2 cellular contexts compared by ENCODE assay signal in genomic region chr13:76762731-76763130, GRCh38.
TF ChIP-seq lines count a peak whose summit lies in the region.

No MANE protein-coding gene starts in this region.

TF ChIP-seq in WTC11, 78 proteins besides CTCF, POLR2A, EP300 and RAD21:
- TF ChIP-seq, protein P1, sequence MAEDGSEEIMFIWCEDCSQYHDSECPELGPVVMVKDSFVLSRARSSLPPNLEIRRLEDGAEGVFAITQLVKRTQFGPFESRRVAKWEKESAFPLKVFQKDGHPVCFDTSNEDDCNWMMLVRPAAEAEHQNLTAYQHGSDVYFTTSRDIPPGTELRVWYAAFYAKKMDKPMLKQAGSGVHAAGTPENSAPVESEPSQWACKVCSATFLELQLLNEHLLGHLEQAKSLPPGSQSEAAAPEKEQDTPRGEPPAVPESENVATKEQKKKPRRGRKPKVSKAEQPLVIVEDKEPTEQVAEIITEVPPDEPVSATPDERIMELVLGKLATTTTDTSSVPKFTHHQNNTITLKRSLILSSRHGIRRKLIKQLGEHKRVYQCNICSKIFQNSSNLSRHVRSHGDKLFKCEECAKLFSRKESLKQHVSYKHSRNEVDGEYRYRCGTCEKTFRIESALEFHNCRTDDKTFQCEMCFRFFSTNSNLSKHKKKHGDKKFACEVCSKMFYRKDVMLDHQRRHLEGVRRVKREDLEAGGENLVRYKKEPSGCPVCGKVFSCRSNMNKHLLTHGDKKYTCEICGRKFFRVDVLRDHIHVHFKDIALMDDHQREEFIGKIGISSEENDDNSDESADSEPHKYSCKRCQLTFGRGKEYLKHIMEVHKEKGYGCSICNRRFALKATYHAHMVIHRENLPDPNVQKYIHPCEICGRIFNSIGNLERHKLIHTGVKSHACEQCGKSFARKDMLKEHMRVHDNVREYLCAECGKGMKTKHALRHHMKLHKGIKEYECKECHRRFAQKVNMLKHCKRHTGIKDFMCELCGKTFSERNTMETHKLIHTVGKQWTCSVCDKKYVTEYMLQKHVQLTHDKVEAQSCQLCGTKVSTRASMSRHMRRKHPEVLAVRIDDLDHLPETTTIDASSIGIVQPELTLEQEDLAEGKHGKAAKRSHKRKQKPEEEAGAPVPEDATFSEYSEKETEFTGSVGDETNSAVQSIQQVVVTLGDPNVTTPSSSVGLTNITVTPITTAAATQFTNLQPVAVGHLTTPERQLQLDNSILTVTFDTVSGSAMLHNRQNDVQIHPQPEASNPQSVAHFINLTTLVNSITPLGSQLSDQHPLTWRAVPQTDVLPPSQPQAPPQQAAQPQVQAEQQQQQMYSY (CRISPR knock-in tag; IDR thresholded peaks at IDR 0.05), result no peak
- no peak for TF ChIP-seq ESRRA (CRISPR knock-in tag; IDR thresholded peaks at IDR 0.05; ENCODE audit: borderline replicate concordance)
- no peak for TF ChIP-seq NR2C2 (CRISPR knock-in tag; IDR thresholded peaks at IDR 0.05)
- TF ChIP-seq ZNF121 (CRISPR knock-in tag; IDR thresholded peaks at IDR 0.05), result no peak
- no peak for TF ChIP-seq E2F1 (CRISPR knock-in tag; IDR thresholded peaks at IDR 0.05)
- no peak for TF ChIP-seq SOX15 (CRISPR knock-in tag; IDR thresholded peaks at IDR 0.05)
- TF ChIP-seq RORB (CRISPR knock-in tag; IDR thresholded peaks at IDR 0.05), result no peak
- no peak for TF ChIP-seq MAX (CRISPR knock-in tag; IDR thresholded peaks at IDR 0.05)
- no peak for TF ChIP-seq SP1 (CRISPR knock-in tag; conservative IDR thresholded peaks at IDR 0.05)
- TF ChIP-seq, protein P2, sequence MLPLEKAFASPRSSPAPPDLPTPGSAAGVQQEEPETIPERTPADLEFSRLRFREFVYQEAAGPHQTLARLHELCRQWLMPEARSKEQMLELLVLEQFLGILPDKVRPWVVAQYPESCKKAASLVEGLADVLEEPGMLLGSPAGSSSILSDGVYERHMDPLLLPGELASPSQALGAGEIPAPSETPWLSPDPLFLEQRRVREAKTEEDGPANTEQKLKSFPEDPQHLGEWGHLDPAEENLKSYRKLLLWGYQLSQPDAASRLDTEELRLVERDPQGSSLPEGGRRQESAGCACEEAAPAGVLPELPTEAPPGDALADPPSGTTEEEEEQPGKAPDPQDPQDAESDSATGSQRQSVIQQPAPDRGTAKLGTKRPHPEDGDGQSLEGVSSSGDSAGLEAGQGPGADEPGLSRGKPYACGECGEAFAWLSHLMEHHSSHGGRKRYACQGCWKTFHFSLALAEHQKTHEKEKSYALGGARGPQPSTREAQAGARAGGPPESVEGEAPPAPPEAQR (CRISPR knock-in tag; IDR thresholded peaks at IDR 0.05), result no peak
- TF ChIP-seq SMAD3 (CRISPR knock-in tag; IDR thresholded peaks at IDR 0.05; ENCODE audit: borderline replicate concordance), result no peak
- TF ChIP-seq ZNF138 (CRISPR knock-in tag; conservative IDR thresholded peaks at IDR 0.05), result no peak
- TF ChIP-seq NFE2L1 (CRISPR knock-in tag; IDR thresholded peaks at IDR 0.05), result no peak
- TF ChIP-seq E2F5 (CRISPR knock-in tag; IDR thresholded peaks at IDR 0.05), result no peak
- TF ChIP-seq TP53 (CRISPR knock-in tag; IDR thresholded peaks at IDR 0.05), result no peak
- TF ChIP-seq, protein P3, sequence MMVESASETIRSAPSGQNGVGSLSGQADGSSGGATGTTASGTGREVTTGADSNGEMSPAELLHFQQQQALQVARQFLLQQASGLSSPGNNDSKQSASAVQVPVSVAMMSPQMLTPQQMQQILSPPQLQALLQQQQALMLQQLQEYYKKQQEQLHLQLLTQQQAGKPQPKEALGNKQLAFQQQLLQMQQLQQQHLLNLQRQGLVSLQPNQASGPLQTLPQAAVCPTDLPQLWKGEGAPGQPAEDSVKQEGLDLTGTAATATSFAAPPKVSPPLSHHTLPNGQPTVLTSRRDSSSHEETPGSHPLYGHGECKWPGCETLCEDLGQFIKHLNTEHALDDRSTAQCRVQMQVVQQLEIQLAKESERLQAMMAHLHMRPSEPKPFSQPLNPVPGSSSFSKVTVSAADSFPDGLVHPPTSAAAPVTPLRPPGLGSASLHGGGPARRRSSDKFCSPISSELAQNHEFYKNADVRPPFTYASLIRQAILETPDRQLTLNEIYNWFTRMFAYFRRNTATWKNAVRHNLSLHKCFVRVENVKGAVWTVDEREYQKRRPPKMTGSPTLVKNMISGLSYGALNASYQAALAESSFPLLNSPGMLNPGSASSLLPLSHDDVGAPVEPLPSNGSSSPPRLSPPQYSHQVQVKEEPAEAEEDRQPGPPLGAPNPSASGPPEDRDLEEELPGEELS (CRISPR knock-in tag; IDR thresholded peaks at IDR 0.05), result no peak
- TF ChIP-seq FOXK1 (CRISPR knock-in tag; IDR thresholded peaks at IDR 0.05), result no peak

TF ChIP-seq in endothelial cell of umbilical vein, 7 proteins besides CTCF, POLR2A, EP300 and RAD21 (continued from another document):
- TF ChIP-seq MAX (IDR thresholded peaks at IDR 0.05; ENCODE audit: insufficient read depth, insufficient read length), result no peak
- peak; percentile 28 for TF ChIP-seq POLR2AphosphoS5 (IDR thresholded peaks at IDR 0.05; ENCODE audit: insufficient read depth, low read depth, low read length)
- TF ChIP-seq GATA2 (IDR thresholded peaks at IDR 0.05; ENCODE audit: insufficient read depth, insufficient read length, low read depth, low read length), result no peak
- TF ChIP-seq FOS (IDR thresholded peaks at IDR 0.05; ENCODE audit: borderline replicate concordance, insufficient read depth, low read length), result no peak
- no peak for TF ChIP-seq JUN (IDR thresholded peaks at IDR 0.05; ENCODE audit: borderline replicate concordance, insufficient read depth, insufficient read length, low read depth)
- no peak for TF ChIP-seq EZH2 (IDR thresholded peaks at IDR 0.05; ENCODE audit: borderline replicate concordance, low read depth, low read length, severe bottlenecking)
